In genomic region chr3:15750879-15751278, GRCh38 we compare ENCODE assay signal across 26 cellular contexts.
"Had no signal": no experiment of that assay in that cellular context is flagged by ENCODE, and none has a peak within 500 bp of the region (broad histone marks: within the 10 kb centered on the region; RNA-seq: fewer than 3 reads in every experiment).

No MANE protein-coding gene starts in this region.

- H3K27me3 ChIP-seq: ascending aorta, cardiac muscle cell, SJCRH30 had no signal

- FAIRE-seq: TTC549 had no signal

- H3K4me2 ChIP-seq: KMS-11, PC-9 had no signal

- H3K9ac ChIP-seq: KMS-11 had no signal

- H3K4me3 ChIP-seq: ascending aorta, cardiac muscle cell, PC-9, SJCRH30, SK-N-MC had no signal

- DNase-seq: activated CD4-positive, alpha-beta T cell treated with anti-CD3 and anti-CD28 coated beads, Interleukin-2, amount 10 ng/mL, durations not matched to agents 7 days and 5 days; activated CD4-positive, alpha-beta T cell treated with anti-CD3 and anti-CD28 coated beads, Interleukin-2, amount 50 U/mL, for 48 hours; activated CD8-positive, alpha-beta T cell treated with anti-CD3 and anti-CD28 coated beads, Interleukin-2, amount 10 ng/mL, durations not matched to agents 7 days and 5 days; activated gamma-delta T cell; activated naive CD4-positive, alpha-beta T cell treated with Interleukin-2 at 50 U/mL for 16 hours; activated naive CD8-positive, alpha-beta T cell treated with anti-CD3 and anti-CD28 coated beads, Interleukin-2, amount 10 ng/mL, durations not matched to agents 7 days and 5 days; activated T-cell treated with anti-CD3 and anti-CD28 coated beads, Interleukin-2, amount 50 U/mL, for 24 hours; amygdala; MM.1S; MV-4-11; NCI-H1092; NCI-H1436 treated with DMSO at 0.1 percent for 48 hours; NCI-H1694 treated with DMSO at 0.1 percent for 48 hours; NCI-H2029; NCI-H345; NCI-H524 treated with DMSO at 0.1 percent for 48 hours; NK-92 treated with Interleukin-12 subunit alpha and Interleukin-12 subunit beta, amount 100 ng/mL, for 24 hours; PC-9; SHP77; SJCRH30; T1000 had no signal

- H3K27ac ChIP-seq: ascending aorta, cardiac muscle cell, KMS-11, PC-9, SJCRH30, SK-N-MC had no signal

- H3K4me1 ChIP-seq: ascending aorta, SJCRH30 had no signal

- H3K9me3 ChIP-seq: ascending aorta, SJCRH30 had no signal
